ENCODE assay signal across 1 cellular context in the genomic region with DNA sequence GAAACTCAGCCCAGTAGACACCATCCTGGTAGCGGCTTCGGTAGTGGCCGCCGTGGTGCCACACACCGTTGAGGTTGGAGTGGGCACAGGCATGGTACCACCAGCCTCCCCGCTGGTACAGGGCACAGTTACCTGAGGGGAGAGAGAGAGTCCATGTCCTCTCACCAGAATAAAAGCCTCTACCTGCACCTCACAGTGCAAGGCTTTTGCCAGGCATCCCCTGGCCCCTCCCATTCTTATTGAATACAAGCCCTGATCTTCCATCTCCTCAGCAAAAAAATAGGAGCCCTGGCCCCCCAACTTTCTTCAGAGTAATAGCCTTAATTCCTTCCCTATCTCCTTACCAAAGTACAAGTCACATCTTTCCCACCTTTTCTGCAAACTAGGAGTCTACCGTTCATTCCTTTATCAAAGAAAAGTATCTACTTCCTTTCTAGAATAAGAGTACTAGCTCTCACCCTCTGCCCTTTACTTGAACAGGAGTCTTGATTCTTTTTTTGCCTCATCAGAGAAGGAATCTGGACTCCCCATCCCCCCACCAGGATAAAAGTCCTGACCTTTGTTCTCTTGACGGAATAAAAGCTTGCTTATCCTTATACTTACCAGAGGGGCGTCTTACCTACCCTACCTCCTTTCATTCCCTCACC.
A peak's percentile ranks its signal among the peaks of the same experiment; 100 is the strongest.
TF ChIP-seq lines count a peak whose summit lies in the region.

No MANE protein-coding gene starts in this region.

TF ChIP-seq in K562, 482 proteins besides CTCF, POLR2A, EP300 and RAD21:
- TF ChIP-seq KDM1A (IDR thresholded peaks at IDR 0.05) (peak; percentile 36 to 40), SNIP1 (IDR thresholded peaks at IDR 0.05; ENCODE audit: low read depth) (no peak), ZC3H8 (IDR thresholded peaks at IDR 0.05) (no peak), POLR2B (IDR thresholded peaks at IDR 0.05; ENCODE audit: low read depth, partially characterized antibody) (no peak), ZNF324 (CRISPR knock-in tag; IDR thresholded peaks at IDR 0.05) (no peak), ZNF143 (CRISPR knock-in tag; IDR thresholded peaks at IDR 0.05) (no peak), SMARCB1 (IDR thresholded peaks at IDR 0.05; ENCODE audit: insufficient read length, low read depth) (peak; percentile 63), BCOR (IDR thresholded peaks at IDR 0.05) (peak; percentile 64), CC2D1A (IDR thresholded peaks at IDR 0.05) (no peak), TAF1 (IDR thresholded peaks at IDR 0.05; ENCODE audit: control insufficient read depth, extremely low read depth, insufficient read depth, low read length, severe bottlenecking) (no peak), ZNF707 (CRISPR knock-in tag; conservative IDR thresholded peaks at IDR 0.05) (no peak), DMBX1 (CRISPR knock-in tag; IDR thresholded peaks at IDR 0.05; ENCODE audit: borderline replicate concordance) (no peak), TEAD2 (tag; IDR thresholded peaks at IDR 0.05) (no peak), MYNN (IDR thresholded peaks at IDR 0.05) (peak; percentile 97), MYNN (CRISPR knock-in tag; IDR thresholded peaks at IDR 0.05) (peak; percentile 90), ADNP (tag; IDR thresholded peaks at IDR 0.05) (0 out of 2 replicates have a peak, but pooled peaks have one; percentile 65)
- TF ChIP-seq, protein P1, sequence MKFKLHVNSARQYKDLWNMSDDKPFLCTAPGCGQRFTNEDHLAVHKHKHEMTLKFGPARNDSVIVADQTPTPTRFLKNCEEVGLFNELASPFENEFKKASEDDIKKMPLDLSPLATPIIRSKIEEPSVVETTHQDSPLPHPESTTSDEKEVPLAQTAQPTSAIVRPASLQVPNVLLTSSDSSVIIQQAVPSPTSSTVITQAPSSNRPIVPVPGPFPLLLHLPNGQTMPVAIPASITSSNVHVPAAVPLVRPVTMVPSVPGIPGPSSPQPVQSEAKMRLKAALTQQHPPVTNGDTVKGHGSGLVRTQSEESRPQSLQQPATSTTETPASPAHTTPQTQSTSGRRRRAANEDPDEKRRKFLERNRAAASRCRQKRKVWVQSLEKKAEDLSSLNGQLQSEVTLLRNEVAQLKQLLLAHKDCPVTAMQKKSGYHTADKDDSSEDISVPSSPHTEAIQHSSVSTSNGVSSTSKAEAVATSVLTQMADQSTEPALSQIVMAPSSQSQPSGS (CRISPR knock-in tag; IDR thresholded peaks at IDR 0.05), result no peak
- TF ChIP-seq, protein P2, sequence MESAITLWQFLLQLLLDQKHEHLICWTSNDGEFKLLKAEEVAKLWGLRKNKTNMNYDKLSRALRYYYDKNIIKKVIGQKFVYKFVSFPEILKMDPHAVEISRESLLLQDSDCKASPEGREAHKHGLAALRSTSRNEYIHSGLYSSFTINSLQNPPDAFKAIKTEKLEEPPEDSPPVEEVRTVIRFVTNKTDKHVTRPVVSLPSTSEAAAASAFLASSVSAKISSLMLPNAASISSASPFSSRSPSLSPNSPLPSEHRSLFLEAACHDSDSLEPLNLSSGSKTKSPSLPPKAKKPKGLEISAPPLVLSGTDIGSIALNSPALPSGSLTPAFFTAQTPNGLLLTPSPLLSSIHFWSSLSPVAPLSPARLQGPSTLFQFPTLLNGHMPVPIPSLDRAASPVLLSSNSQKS (CRISPR knock-in tag; IDR thresholded peaks at IDR 0.05), result no peak
- TF ChIP-seq, protein P3, sequence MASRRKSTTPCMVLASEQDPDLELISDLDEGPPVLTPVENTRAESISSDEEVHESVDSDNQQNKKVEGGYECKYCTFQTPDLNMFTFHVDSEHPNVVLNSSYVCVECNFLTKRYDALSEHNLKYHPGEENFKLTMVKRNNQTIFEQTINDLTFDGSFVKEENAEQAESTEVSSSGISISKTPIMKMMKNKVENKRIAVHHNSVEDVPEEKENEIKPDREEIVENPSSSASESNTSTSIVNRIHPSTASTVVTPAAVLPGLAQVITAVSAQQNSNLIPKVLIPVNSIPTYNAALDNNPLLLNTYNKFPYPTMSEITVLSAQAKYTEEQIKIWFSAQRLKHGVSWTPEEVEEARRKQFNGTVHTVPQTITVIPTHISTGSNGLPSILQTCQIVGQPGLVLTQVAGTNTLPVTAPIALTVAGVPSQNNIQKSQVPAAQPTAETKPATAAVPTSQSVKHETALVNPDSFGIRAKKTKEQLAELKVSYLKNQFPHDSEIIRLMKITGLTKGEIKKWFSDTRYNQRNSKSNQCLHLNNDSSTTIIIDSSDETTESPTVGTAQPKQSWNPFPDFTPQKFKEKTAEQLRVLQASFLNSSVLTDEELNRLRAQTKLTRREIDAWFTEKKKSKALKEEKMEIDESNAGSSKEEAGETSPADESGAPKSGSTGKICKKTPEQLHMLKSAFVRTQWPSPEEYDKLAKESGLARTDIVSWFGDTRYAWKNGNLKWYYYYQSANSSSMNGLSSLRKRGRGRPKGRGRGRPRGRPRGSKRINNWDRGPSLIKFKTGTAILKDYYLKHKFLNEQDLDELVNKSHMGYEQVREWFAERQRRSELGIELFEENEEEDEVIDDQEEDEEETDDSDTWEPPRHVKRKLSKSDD (conservative IDR thresholded peaks at IDR 0.05; ENCODE audit: low read length), result no peak
